ENCODE assay signal across 14 cellular contexts in genomic region chr21:43176621-43177020, GRCh38. TPM values are rescaled to one million over a fixed set of nuclear protein-coding genes. Genes with fewer than 3 reads are reported as not detected.
DNase-seq lines count a peak whose midpoint lies in the region; ATAC-seq, FAIRE-seq and TF ChIP-seq lines count a peak whose summit lies in the region.
"Not testable (repeated sequence)": the region's sequence is repeated elsewhere in the genome, so short reads cannot be mapped to it uniquely, and the experiment has no call there.
"Had no signal": no experiment of that assay in that cellular context is flagged by ENCODE, and none has a peak within 500 bp of the region (broad histone marks: within the 10 kb centered on the region; RNA-seq: fewer than 3 reads in every experiment).

No MANE protein-coding gene starts in this region.

- H3K36me3 Mint-ChIP-seq in activated naive CD4-positive, alpha-beta T cell treated with anti-CD3 and anti-CD28 coated beads, Interleukin-2, amount 50 U/mL, for 72 hours; memory B cell; stimulated activated naive B cell treated with anti-CD40 and anti-IgM and Interleukin-4, amounts not matched to agents 10 μg/mL and 1 μg/mL and 100 μg/mL, for 72 hours: not testable (repeated sequence)

- not testable (repeated sequence) for TF ChIP-seq POLR2A in GM12892 (IDR thresholded peaks at IDR 0.05; ENCODE audit: low read depth, low read length)

- DNase-seq in GM12892 (ENCODE audit: insufficient read length); RWPE2 (ENCODE audit: low spot score); activated naive CD4-positive, alpha-beta T cell treated with anti-CD3 and anti-CD28 coated beads, Interleukin-2, amount 50 U/mL, for 72 hours (ENCODE audit: low spot score in 2 of 2); Right ventricle myocardium superior; memory B cell (ENCODE audit: low spot score in 2 of 2); stimulated activated naive B cell treated with anti-CD40 and anti-IgM and Interleukin-4, amounts not matched to agents 10 μg/mL and 1 μg/mL and 100 μg/mL, for 72 hours: not testable (repeated sequence)

- H3K36me3 ChIP-seq in RWPE2 (ENCODE audit: low read depth), result not testable (repeated sequence)

- H3K27ac ChIP-seq in RWPE2 (ENCODE audit: poor library complexity, severe bottlenecking), result not testable (repeated sequence)

- ATAC-seq in GM19438 (IDR thresholded peaks at IDR 0.05; ENCODE audit: low read depth, unreplicated experiment) (peak; percentile 46), HG03159 (IDR thresholded peaks at IDR 0.05; ENCODE audit: unreplicated experiment) (peak; percentile 55), RWPE2 (ENCODE audit: low read depth) (peak; percentile 58; the same call in 2 of the 3 replicates), Right ventricle myocardium superior (ENCODE audit: poor library complexity) (peak; percentile 84), memory B cell (ENCODE audit: low read depth) (peak; percentile 66)
- peak; percentile 74 to 81 for ATAC-seq in activated naive CD4-positive, alpha-beta T cell treated with anti-CD3 and anti-CD28 coated beads, Interleukin-2, amount 50 U/mL, for 72 hours
- peak; percentile 74 to 76 for ATAC-seq in stimulated activated naive B cell treated with anti-CD40 and anti-IgM and Interleukin-4, amounts not matched to agents 10 μg/mL and 1 μg/mL and 100 μg/mL, for 72 hours (replicated peaks)

- not testable (repeated sequence) for H3K27me3 Mint-ChIP-seq in memory B cell; stimulated activated naive B cell treated with anti-CD40 and anti-IgM and Interleukin-4, amounts not matched to agents 10 μg/mL and 1 μg/mL and 100 μg/mL, for 72 hours

- peak; percentile 99 for FAIRE-seq in GM12892 (lab: Jason Lieb, UNC)

- H3K27ac Mint-ChIP-seq in activated naive CD4-positive, alpha-beta T cell treated with anti-CD3 and anti-CD28 coated beads, Interleukin-2, amount 50 U/mL, for 72 hours; memory B cell; stimulated activated naive B cell treated with anti-CD40 and anti-IgM and Interleukin-4, amounts not matched to agents 10 μg/mL and 1 μg/mL and 100 μg/mL, for 72 hours: not testable (repeated sequence)

- not testable (repeated sequence) for H3K4me3 ChIP-seq in RWPE2 (ENCODE audit: severe bottlenecking)

- H3K9me3 Mint-ChIP-seq in activated naive CD4-positive, alpha-beta T cell treated with anti-CD3 and anti-CD28 coated beads, Interleukin-2, amount 50 U/mL, for 72 hours; memory B cell; stimulated activated naive B cell treated with anti-CD40 and anti-IgM and Interleukin-4, amounts not matched to agents 10 μg/mL and 1 μg/mL and 100 μg/mL, for 72 hours: not testable (repeated sequence)

- not testable (repeated sequence) for H3K9me3 ChIP-seq in RWPE2 (ENCODE audit: severe bottlenecking)

- not testable (repeated sequence) for H3K4me3 Mint-ChIP-seq in memory B cell; stimulated activated naive B cell treated with anti-CD40 and anti-IgM and Interleukin-4, amounts not matched to agents 10 μg/mL and 1 μg/mL and 100 μg/mL, for 72 hours

- H3K4me1 ChIP-seq in RWPE2 (ENCODE audit: insufficient read depth, poor library complexity, severe bottlenecking), result not testable (repeated sequence)

- not testable (repeated sequence) for TF ChIP-seq CTCF in RWPE2 (IDR thresholded peaks at IDR 0.05; ENCODE audit: poor library complexity, severe bottlenecking)

- intact Hi-C loops in Right ventricle myocardium superior (cut with DNase I), result not testable (repeated sequence)

- not testable (repeated sequence) for H3K4me1 Mint-ChIP-seq in memory B cell; stimulated activated naive B cell treated with anti-CD40 and anti-IgM and Interleukin-4, amounts not matched to agents 10 μg/mL and 1 μg/mL and 100 μg/mL, for 72 hours

- H3K27me3 ChIP-seq in RWPE2 (ENCODE audit: insufficient read depth, poor library complexity, severe bottlenecking), result not testable (repeated sequence)

RNA-seq across cellular contexts. Expression of gene CRYAA, which starts 7.8 kb away (rescaled TPM):
- polyA plus RNA-seq in GM12892 (2012; ENCODE audit: missing spikeins), result not detected
- not detected for total RNA-seq in activated naive CD4-positive, alpha-beta T cell treated with anti-CD3 and anti-CD28 coated beads, Interleukin-2, amount 50 U/mL, for 72 hours
- not detected for total RNA-seq in Right ventricle myocardium superior
- total RNA-seq: activated CD4-positive, alpha-beta memory T cell treated with anti-CD3 and anti-CD28 coated beads for 36 hours; cardiac muscle cell; H7; prostate gland; thoracic aorta had no signal
- polyA plus RNA-seq: AG04450, cardiac muscle cell had no signal
